In genomic region chr1:28264897-28265296, GRCh38 we compare ENCODE assay signal across 21 cellular contexts. TPM values are rescaled to one million over a fixed set of nuclear protein-coding genes. Genes with fewer than 3 reads are reported as not detected.
DNase-seq lines count a peak whose midpoint lies in the region; FAIRE-seq and TF ChIP-seq lines count a peak whose summit lies in the region.
"Had no signal": no experiment of that assay in that cellular context is flagged by ENCODE, and none has a peak within 500 bp of the region (broad histone marks: within the 10 kb centered on the region; RNA-seq: fewer than 3 reads in every experiment).

No MANE protein-coding gene starts in this region.

- H4K20me1 ChIP-seq in astrocyte (ENCODE audit: insufficient read depth, low read length) (peaks cover 91% of the 10 kb centered on the region), hepatocyte (ENCODE audit: insufficient read depth, poor library complexity, severe bottlenecking) (peaks cover 97% of the 10 kb centered on the region)

- in situ Hi-C loops in GM13977 (cut with MboI; ENCODE audit: low pct_unique_long_range_greater_than_20kb, low sequenced_read_pairs, unreplicated experiment): no loop called here

- H3K4me1 Mint-ChIP-seq in astrocyte (ENCODE audit: low read depth, unreplicated experiment): peaks cover 42% of the 10 kb centered on the region

- H2AFZ ChIP-seq in astrocyte (ENCODE audit: low read depth, low read length): no peak overlapping the region
- no peak overlapping the region for H2AFZ ChIP-seq in hepatocyte

- no peak for FAIRE-seq in astrocyte (lab: Jason Lieb, UNC)

- peak overlapping the region; percentile 50 for H3K4me3 Mint-ChIP-seq in astrocyte (ENCODE audit: unreplicated experiment)
- H3K4me3 Mint-ChIP-seq: CD14-positive monocyte, IgD-negative memory B cell, T-cell had no signal

- WGBS in hepatocyte (ENCODE audit: low lambda C conversion rate, missing lambda C conversion rate): 90% methylated on average over 1 of the region's 1 CpG

- H3K9me3 ChIP-seq in astrocyte (ENCODE audit: insufficient read depth, low read depth, low read length): no peaks in the 10 kb centered on the region
- no peaks in the 10 kb centered on the region for H3K9me3 ChIP-seq in hepatocyte (ENCODE audit: low read depth)

- H3K4me3 ChIP-seq in astrocyte (ENCODE audit: insufficient read depth, low read depth, low read length) (no peak overlapping the region), hepatocyte (no peak overlapping the region)

- H3K4me2 ChIP-seq in astrocyte (ENCODE audit: low read length) (no peak overlapping the region), hepatocyte (peak overlapping the region; percentile 86)

- H3K36me3 Mint-ChIP-seq in astrocyte (ENCODE audit: low read depth, unreplicated experiment): peaks cover 14% of the 10 kb centered on the region
- H3K36me3 Mint-ChIP-seq: T-cell had no signal

- no peak for TF ChIP-seq CTCF in astrocyte (IDR thresholded peaks at IDR 0.05; ENCODE audit: insufficient read depth, low read depth, low read length)
- TF ChIP-seq CTCF in hepatocyte (IDR thresholded peaks at IDR 0.05; ENCODE audit: poor library complexity): no peak
- TF ChIP-seq CTCF in GM13977 (IDR thresholded peaks at IDR 0.05; ENCODE audit: extremely low read depth, insufficient read depth, missing control alignments): no peak

- H3K79me2 ChIP-seq in astrocyte (ENCODE audit: insufficient read depth, low read length): peaks cover 90% of the 10 kb centered on the region
- H3K79me2 ChIP-seq in hepatocyte: peaks cover 100% of the 10 kb centered on the region

- H3K36me3 ChIP-seq in astrocyte (ENCODE audit: insufficient read depth, low read length) (no peaks in the 10 kb centered on the region), hepatocyte (replicated peaks; ENCODE audit: insufficient read depth, low read depth) (no peaks in the 10 kb centered on the region)

- POLR2A ChIA-PET in HEK293T (lab: Yijun Ruan, JAX): interaction anchor here (2.2 to 2.8 kb wide), 2 partner anchors 16 to 64 kb away, joined by 13 to 14 read pairs; partner anchors contain the start of gene MED18

- H3K9me3 Mint-ChIP-seq in astrocyte (ENCODE audit: unreplicated experiment): no peaks in the 10 kb centered on the region
- H3K9me3 Mint-ChIP-seq: IgD-negative memory B cell, T-cell had no signal

- CTCF ChIA-PET in HEK293T (lab: Yijun Ruan, JAX): interaction anchor here (2.7 kb wide), 1 partner anchor 16 kb away, joined by 8 read pairs; no protein-coding TSS in a partner anchor

- H3K27ac ChIP-seq in astrocyte (ENCODE audit: low read depth, low read length) (no peak overlapping the region), hepatocyte (no peak overlapping the region)

- no peak overlapping the region for H3K9ac ChIP-seq in astrocyte (ENCODE audit: low read length)

- H3K27ac Mint-ChIP-seq in astrocyte (ENCODE audit: unreplicated experiment): no peak overlapping the region
- H3K27ac Mint-ChIP-seq: CD14-positive monocyte, T-cell had no signal

- DNase-seq in HEK293T (ENCODE audit: extremely low spot score) (no peak), astrocyte (ENCODE audit: low read depth) (no peak), hepatocyte (ENCODE audit: low spot score) (no peak), GM19240 (ENCODE audit: insufficient read length, low spot score) (no peak), NCI-H146 (lab: John Stamatoyannopoulos, UW) (no peak), GM13977 (ENCODE audit: low spot score) (no peak)
- DNase-seq in activated CD8-positive, alpha-beta memory T cell treated with anti-CD3 and anti-CD28 coated beads for 24 hours: no peak
- DNase-seq: DMS79, HCEC 1CT, Kasumi-1, MM.1S, NCI-H1092, NCI-H2081, NCI-H510A, NCI-H748 treated with DMSO at 0.1 percent for 48 hours, OCI-M1, RPMI8226, SIG-M5, T-cell had no signal

- no peaks in the 10 kb centered on the region for H3K27me3 Mint-ChIP-seq in astrocyte (ENCODE audit: low read depth, unreplicated experiment)
- H3K27me3 Mint-ChIP-seq: IgD-negative memory B cell, T-cell had no signal

- no peaks in the 10 kb centered on the region for H3K9me2 ChIP-seq in hepatocyte (replicated peaks; ENCODE audit: insufficient read depth)

- H3K27me3 ChIP-seq in astrocyte (ENCODE audit: insufficient read depth, low read length) (no peaks in the 10 kb centered on the region), hepatocyte (no peaks in the 10 kb centered on the region)

- H3K4me1 ChIP-seq in astrocyte (ENCODE audit: insufficient read depth, low read length) (peaks cover 9% of the 10 kb centered on the region), hepatocyte (ENCODE audit: insufficient read depth) (peaks cover 31% of the 10 kb centered on the region)

TF ChIP-seq in HEK293T, 16 proteins besides CTCF, POLR2A, EP300 and RAD21:
- TF ChIP-seq SP1 (IDR thresholded peaks at IDR 0.05) (no peak), HDGF (IDR thresholded peaks at IDR 0.05; ENCODE audit: borderline replicate concordance) (0 out of 2 replicates have a peak, but pooled peaks have one; percentile 69)

RNA-seq across cellular contexts. Expression of gene SESN2, which starts 5.6 kb away (rescaled TPM):
- total RNA-seq in astrocyte (74.6 and 78.3 TPM in 2 replicates), hepatocyte (40.2 and 40.8 TPM in 2 replicates)
- 39.1 and 50.7 TPM in 2 replicates for polyA plus RNA-seq in hepatocyte

RNA-seq across cellular contexts. Expression of gene ATP5IF1, which starts 29.0 kb away (rescaled TPM):
- total RNA-seq in astrocyte (157 and 160 TPM in 2 replicates), hepatocyte (249 and 258 TPM in 2 replicates)
- polyA plus RNA-seq in hepatocyte: 503 and 524 TPM in 2 replicates

RNA-seq across cellular contexts. Expression of gene DNAJC8, which starts 32.1 kb away (rescaled TPM):
- 86.9 and 91.3 TPM in 2 replicates for total RNA-seq in astrocyte
- 69.8 and 79.5 TPM in 2 replicates for total RNA-seq in hepatocyte
- 111 and 112 TPM in 2 replicates for polyA plus RNA-seq in hepatocyte
